ENCODE assay signal across 19 cellular contexts in the genomic region with DNA sequence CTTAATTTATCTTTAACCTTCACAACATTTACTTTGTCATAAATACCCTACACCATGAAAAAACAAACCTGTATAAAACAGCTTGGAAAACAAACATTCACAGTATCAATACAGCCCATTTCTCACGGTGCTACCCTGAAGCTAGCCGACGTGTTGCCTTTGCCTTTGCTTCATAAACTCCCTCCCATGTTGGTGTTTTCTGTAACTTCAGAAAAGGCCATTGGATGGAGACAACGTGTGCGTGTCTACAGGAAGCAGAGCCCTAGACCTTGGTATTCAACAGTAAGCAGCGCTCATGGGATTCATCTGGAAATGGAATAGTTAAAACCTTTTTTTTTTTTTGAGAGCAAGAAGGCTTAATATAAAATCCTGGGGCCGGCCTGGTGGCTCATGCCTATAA.
"Had no signal": no experiment of that assay in that cellular context is flagged by ENCODE, and none has a peak within 500 bp of the region (broad histone marks: within the 10 kb centered on the region; RNA-seq: fewer than 3 reads in every experiment).

No MANE protein-coding gene starts in this region.

- H3K9me3 ChIP-seq: MG63 had no signal

- H2AFZ ChIP-seq: PC-9 had no signal

- H3K27me3 ChIP-seq: MG63 had no signal

- H3K27ac ChIP-seq: PC-9 had no signal

- H3K4me2 ChIP-seq: PC-9 had no signal

- FAIRE-seq: colon had no signal

- DNase-seq: activated B cell treated with CpG ODN at 0.5 μM for 24 hours; activated CD4-positive, alpha-beta memory T cell treated with anti-CD3 and anti-CD28 coated beads, Interleukin-2, amount 10 ng/mL, durations not matched to agents 7 days and 5 days; activated CD4-positive, alpha-beta T cell treated with anti-CD3 and anti-CD28 coated beads for 1 hour; activated CD4-positive, alpha-beta T cell treated with anti-CD3 and anti-CD28 coated beads, Interleukin-2, amount 10 ng/mL, durations not matched to agents 7 days and 5 days; activated gamma-delta T cell treated with Interleukin-2 at 50 U/mL for 16 hours; activated naive CD4-positive, alpha-beta T cell treated with anti-CD3 and anti-CD28 coated beads, Interleukin-2, amount 10 ng/mL, durations not matched to agents 7 days and 5 days; activated naive CD8-positive, alpha-beta T cell treated with anti-CD3 and anti-CD28 coated beads for 36 hours; activated T-cell treated with anti-CD3 and anti-CD28 coated beads, Interleukin-2, amount 50 U/mL, for 72 hours; cerebellar nuclear complex; KBM-7; MG63; NCI-H1105 treated with DMSO at 0.1 percent for 48 hours; NCI-H1436 treated with DMSO at 0.1 percent for 48 hours; NCI-H2081 treated with DMSO at 0.1 percent for 48 hours; NCI-H345; PC-9; SHP77 treated with DMSO at 0.1 percent for 48 hours; T-helper 9 cell had no signal

- H3K4me3 ChIP-seq: MG63, PC-9 had no signal
